Comparison of ENCODE assay signal across 23 cellular contexts in genomic region chr4:185648631-185649030, GRCh38.
"Had no signal": no experiment of that assay in that cellular context is flagged by ENCODE, and none has a peak within 500 bp of the region (broad histone marks: within the 10 kb centered on the region; RNA-seq: fewer than 3 reads in every experiment).

No MANE protein-coding gene starts in this region.

- H3K9ac ChIP-seq: parathyroid adenoma had no signal

- FAIRE-seq: urothelium cell line had no signal

- H3K27me3 ChIP-seq: neutrophil, right lobe of liver, stomach, testis, thyroid gland, upper lobe of right lung had no signal

- H3K4me3 ChIP-seq: lower lobe of right lung, psoas muscle, right lobe of liver, skin epidermis, stomach, testis, thyroid gland, upper lobe of right lung had no signal

- H2AFZ ChIP-seq: parathyroid adenoma had no signal

- H3K9me3 ChIP-seq: lower lobe of right lung, neutrophil, psoas muscle, right lobe of liver, stomach, testis, thyroid gland, upper lobe of right lung had no signal

- DNase-seq: hypothalamus; immature natural killer cell; lower lobe of right lung; mesenchymal stem cell; naive thymus-derived CD8-positive, alpha-beta T cell; occipital lobe; psoas muscle; right lobe of liver; stimulated activated CD4-positive, alpha-beta T cell treated with anti-CD3 and anti-CD28 coated beads, Interleukin-12 subunit alpha, Interleukin-12 subunit beta, amount 100 ng/mL, for 4 hours; stimulated activated CD4-positive, alpha-beta T cell treated with anti-CD3 and anti-CD28 coated beads, Interleukin-15, amount 100 ng/mL, for 24 hours; stimulated activated CD4-positive, alpha-beta T cell treated with anti-CD3 and anti-CD28 coated beads, Interleukin-2, amount 100 ng/mL, for 24 hours; stimulated activated CD4-positive, alpha-beta T cell treated with anti-CD3 and anti-CD28 coated beads, Interleukin-4, amount 100 ng/mL, for 1 hour; stimulated activated naive B cell treated with anti-CD40 and anti-IgM and Interleukin-4, amounts not matched to agents 10 μg/mL and 1 μg/mL and 100 μg/mL, for 72 hours; stimulated activated naive CD8-positive, alpha-beta T cell treated with anti-CD3 and anti-CD28 coated beads, Interleukin-15, Interleukin-2, amounts not matched to agents 100 U/mL and 50 U/mL, for 24 hours; stomach; testis; thyroid gland; trophoblast cell; upper lobe of right lung had no signal

- H3K4me1 ChIP-seq: lower lobe of right lung, parathyroid adenoma, testis, thyroid gland, upper lobe of right lung had no signal

- H3K36me3 ChIP-seq: neutrophil had no signal

- H3K27ac ChIP-seq: lower lobe of right lung, neutrophil, parathyroid adenoma, psoas muscle, right lobe of liver, skin epidermis, testis, thyroid gland, upper lobe of right lung had no signal
